ENCODE assay signal across 23 cellular contexts in the genomic region with DNA sequence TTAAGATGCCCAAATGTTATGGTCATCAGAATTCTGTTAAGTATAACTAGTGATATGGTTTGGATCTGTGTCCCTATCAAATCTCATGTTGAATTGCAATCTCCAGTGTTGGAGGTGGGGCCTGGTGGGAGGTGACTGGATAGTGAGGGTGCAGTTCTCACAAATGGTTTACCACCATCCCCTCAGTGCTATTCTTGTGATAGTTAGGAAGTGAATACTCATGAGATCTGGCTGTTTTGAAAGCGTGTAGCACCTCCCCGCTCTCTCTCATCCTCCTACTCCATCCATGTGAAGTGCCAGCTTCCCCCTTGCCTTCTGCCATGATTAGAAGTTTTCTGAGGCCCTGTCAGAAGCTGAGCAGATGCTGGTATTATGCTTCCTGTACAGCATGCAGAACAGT.
"Had no signal": no experiment of that assay in that cellular context is flagged by ENCODE, and none has a peak within 500 bp of the region (broad histone marks: within the 10 kb centered on the region; RNA-seq: fewer than 3 reads in every experiment).

No MANE protein-coding gene starts in this region.

- ATAC-seq: Panc1 had no signal

- H3K27me3 ChIP-seq: SJSA1 had no signal

- H3K36me3 Mint-ChIP-seq: IgD-negative memory B cell had no signal

- H3K4me3 ChIP-seq: SJSA1, SK-N-MC had no signal

- H3K9me3 ChIP-seq: SJSA1 had no signal

- H3K27ac Mint-ChIP-seq: IgD-negative memory B cell had no signal

- H3K27ac ChIP-seq: HL-60, RWPE1, SJSA1, SK-N-MC had no signal

- H3K36me3 ChIP-seq: SJSA1 had no signal

- H3K4me1 Mint-ChIP-seq: IgD-negative memory B cell had no signal

- H3K27me3 Mint-ChIP-seq: IgD-negative memory B cell had no signal

- H3K4me3 Mint-ChIP-seq: IgD-negative memory B cell had no signal

- DNase-seq: KBM-7, NCI-H1092, NCI-H1105 treated with DMSO at 0.1 percent for 48 hours, NCI-H1417 treated with DMSO at 0.1 percent for 48 hours, NCI-H146, NCI-H1694 treated with DMSO at 0.1 percent for 48 hours, NCI-H1930, NCI-H2081 treated with DMSO at 0.1 percent for 48 hours, NCI-H2171, NCI-H226, NCI-H446, NCI-H510A, NCI-H524 treated with DMSO at 0.1 percent for 48 hours, NCI-H69, NCI-H774, SHP77, SW 1271 had no signal
